Comparison of ENCODE assay signal across 8 cellular contexts in genomic region chr22:36144886-36145541, GRCh38. TPM values are rescaled to one million over a fixed set of nuclear protein-coding genes. Genes with fewer than 3 reads are reported as not detected.
DNase-seq lines count a peak whose midpoint lies in the region; ATAC-seq and TF ChIP-seq lines count a peak whose summit lies in the region.

No MANE protein-coding gene starts in this region.

- peak; percentile 52 to 65 for ATAC-seq in activated T-cell treated with anti-CD3 and anti-CD28 coated beads, Interleukin-2, amount 50 U/mL, for 72 hours (replicated peaks in 1 of 2)
- ATAC-seq in GM21576 (IDR thresholded peaks at IDR 0.05; ENCODE audit: unreplicated experiment), result no peak

- POLR2A ChIA-PET in A673 (lab: Charles Lee; ENCODE audit: low non-redundant PET), result no interaction called here

- no peaks in the 10 kb centered on the region for H3K79me1 ChIP-seq in neuronal stem cell (ENCODE audit: low read depth, low read length)

- no peak overlapping the region for H3K14ac ChIP-seq in neuronal stem cell (ENCODE audit: low read length)

- H3K27me3 ChIP-seq in A673 (replicated peaks; ENCODE audit: insufficient read depth, low read depth, low read length, poor library complexity), result no peaks in the 10 kb centered on the region
- peaks cover 0 to 12% (median 0%) of the 10 kb centered on the region in 3 experiments for H3K27me3 ChIP-seq in neuronal stem cell (ENCODE audit: control insufficient read depth in 3 of 3, insufficient read depth in 3 of 3, low read depth in 1 of 3, low read length in 3 of 3)

- intact Hi-C loops in A673 (cut with micrococcal nuclease; ENCODE audit: unreplicated experiment), result loop anchor here (5.0 kb wide), 3 partner anchors 37 to 142 kb away; no protein-coding TSS in a partner anchor

- H3K9me3 ChIP-seq in A673 (ENCODE audit: low read depth, low read length, poor library complexity, severe bottlenecking), result no peaks in the 10 kb centered on the region
- no peaks in the 10 kb centered on the region for H3K9me3 ChIP-seq in neuronal stem cell (replicated peaks in 1 of 2; ENCODE audit: control insufficient read depth in 2 of 2, insufficient read depth in 1 of 2, low read depth in 1 of 2, low read length in 2 of 2)

- CTCF ChIA-PET in A673 (lab: Charles Lee), result interaction anchor here (0.7 to 1.3 kb wide), 6 partner anchors 9 to 795 kb away, joined by 3 to 10 read pairs (median 4); partner anchors contain the start of gene APOL2

- H2AK5ac ChIP-seq in neuronal stem cell (ENCODE audit: low read depth, low read length), result no peak overlapping the region

- H3K4me3 Mint-ChIP-seq in activated T-cell treated with anti-CD3 and anti-CD28 coated beads, Interleukin-2, amount 50 U/mL, for 72 hours, result no peak overlapping the region

- H2AFZ ChIP-seq in neuronal stem cell (ENCODE audit: low read length), result no peak overlapping the region

- peak; percentile 77 for TF ChIP-seq CTCF in A673 (conservative IDR thresholded peaks at IDR 0.05; ENCODE audit: low read depth, low read length)

- no peak overlapping the region for H3K4ac ChIP-seq in neuronal stem cell (ENCODE audit: low read length)

- peak overlapping the region; percentile 42 for H3K27ac Mint-ChIP-seq in activated T-cell treated with anti-CD3 and anti-CD28 coated beads, Interleukin-2, amount 50 U/mL, for 72 hours

- H3K4me3 ChIP-seq in A673 (ENCODE audit: low read depth, low read length, poor library complexity, severe bottlenecking), result no peak overlapping the region
- H3K4me3 ChIP-seq in neuronal stem cell (ENCODE audit: low read length in 2 of 2), result no peak overlapping the region

- H3K9ac ChIP-seq in neuronal stem cell (ENCODE audit: low read depth, low read length, poor library complexity), result no peak overlapping the region

- peaks cover 14% of the 10 kb centered on the region for H3K4me1 Mint-ChIP-seq in activated T-cell treated with anti-CD3 and anti-CD28 coated beads, Interleukin-2, amount 50 U/mL, for 72 hours (ENCODE audit: low read depth)

- no peak overlapping the region for H3K23ac ChIP-seq in neuronal stem cell (ENCODE audit: low read depth, low read length, poor library complexity)

- H3K4me1 ChIP-seq in A673 (ENCODE audit: insufficient read depth, low read length, poor library complexity, severe bottlenecking) (no peaks in the 10 kb centered on the region), neuronal stem cell (ENCODE audit: control insufficient read depth in 2 of 2, insufficient read depth in 1 of 2, low read depth in 1 of 2, low read length in 2 of 2) (peaks cover 6 to 13% of the 10 kb centered on the region in 2 donors)

- H2BK15ac ChIP-seq in neuronal stem cell (ENCODE audit: low read length), result no peak overlapping the region

- H3K18ac ChIP-seq in neuronal stem cell (ENCODE audit: low read length), result no peak overlapping the region

- H3K36me3 Mint-ChIP-seq in activated T-cell treated with anti-CD3 and anti-CD28 coated beads, Interleukin-2, amount 50 U/mL, for 72 hours (ENCODE audit: insufficient read depth in 2 of 2), result peaks cover 3 to 5% of the 10 kb centered on the region in 2 donors

- no peak overlapping the region for H2BK120ac ChIP-seq in neuronal stem cell (ENCODE audit: low read depth, low read length)

- H3K36me3 ChIP-seq in A673 (ENCODE audit: insufficient read depth, low read length, poor library complexity, severe bottlenecking), result no peaks in the 10 kb centered on the region
- no peaks in the 10 kb centered on the region for H3K36me3 ChIP-seq in neuronal stem cell (replicated peaks in 1 of 2; ENCODE audit: control insufficient read depth in 2 of 2, insufficient read depth in 2 of 2, low read length in 2 of 2)

- no peak overlapping the region for H4K8ac ChIP-seq in neuronal stem cell (ENCODE audit: low read depth, low read length)

- WGBS in neuronal stem cell (ENCODE audit: extremely low coverage in 2 of 2, insufficient read length in 2 of 2, insufficient replicate concordance in 1 of 2), 2 donors, result no CpG with 5 or more reads among the region's 12 CpGs

- H3K27ac ChIP-seq in A673 (ENCODE audit: low read depth, low read length, poor library complexity, severe bottlenecking), result no peak overlapping the region
- H3K27ac ChIP-seq in neuronal stem cell (replicated peaks; ENCODE audit: low read length), result no peak overlapping the region

- H3K4me2 ChIP-seq in neuronal stem cell (ENCODE audit: insufficient read depth, low read length, poor library complexity, severe bottlenecking), result peak overlapping the region; percentile 38

- no peak overlapping the region for H4K91ac ChIP-seq in neuronal stem cell (ENCODE audit: low read depth, low read length, poor library complexity)

- H3K9me3 Mint-ChIP-seq in activated T-cell treated with anti-CD3 and anti-CD28 coated beads, Interleukin-2, amount 50 U/mL, for 72 hours, result no peaks in the 10 kb centered on the region

- H3K27me3 Mint-ChIP-seq in activated T-cell treated with anti-CD3 and anti-CD28 coated beads, Interleukin-2, amount 50 U/mL, for 72 hours (ENCODE audit: low read depth), result no peaks in the 10 kb centered on the region

- no peak overlapping the region for H2BK5ac ChIP-seq in neuronal stem cell (ENCODE audit: low read length)

- no TSS peak for BruUV-seq in A673 (replicated peaks; lab: Mats Ljungman, UMichigan)

- H2BK12ac ChIP-seq in neuronal stem cell (ENCODE audit: low read length), result no peak overlapping the region

- DNase-seq in A673 (ENCODE audit: low spot score) (peak; percentile 69), ELF-1 (ENCODE audit: low read depth, low spot score) (peak; percentile 84), NCI-H146 treated with DMSO at 0.1 percent for 48 hours (lab: John Stamatoyannopoulos, UW; ENCODE audit: unreplicated experiment) (peak; percentile 6), foreskin melanocyte (peak; percentile 41), neuronal stem cell (ENCODE audit: low spot score) (peak; percentile 42), GM19238 (ENCODE audit: insufficient read length, low spot score) (no peak)
- peak; percentile 44 to 46 for DNase-seq in activated T-cell treated with anti-CD3 and anti-CD28 coated beads, Interleukin-2, amount 50 U/mL, for 72 hours

RNA-seq across cellular contexts. Expression of gene APOL3, which starts 15.5 kb away (rescaled TPM):
- total RNA-seq in A673 (2021), result 0.59 TPM in 1 of 2 replicates, not detected in the other
- 10 to 100 TPM; 55.6 to 55.7 TPM for total RNA-seq in activated T-cell treated with anti-CD3 and anti-CD28 coated beads, Interleukin-2, amount 50 U/mL, for 72 hours
- not detected for polyA plus RNA-seq in neuronal stem cell (2013, experiment 1 of 2)
- polyA plus RNA-seq in neuronal stem cell (2013, experiment 2 of 2), result not detected

RNA-seq across cellular contexts. Expression of gene APOL4, which starts 56.6 kb away (rescaled TPM):
- total RNA-seq in A673 (2021), result 1.6 and 4.2 TPM in 2 replicates
- total RNA-seq in activated T-cell treated with anti-CD3 and anti-CD28 coated beads, Interleukin-2, amount 50 U/mL, for 72 hours, result 1 to 10 TPM in 1 of 2 donors, under 1 TPM in 1; 0.99 to 2.7 TPM
- polyA plus RNA-seq in neuronal stem cell (2013, experiment 1 of 2), result 0.06 TPM
- 0.08 TPM for polyA plus RNA-seq in neuronal stem cell (2013, experiment 2 of 2)

Comparison
In these comparisons a context has a peak if more than half of its experiments do, and no peak if none do; other contexts are left out.
1. RNA of gene APOL3, which starts 15.5 kb away (total RNA-seq): 55.6 to 55.7 TPM in activated T-cell treated with anti-CD3 and anti-CD28 coated beads, Interleukin-2, amount 50 U/mL, for 72 hours; 0.59 TPM in A673; every median in the first group is over 10 times any median in the second.